Comparison of ENCODE assay signal across 16 cellular contexts in genomic region chr16:79928142-79928735, GRCh38.
DNase-seq lines count a peak whose midpoint lies in the region; ATAC-seq, FAIRE-seq and TF ChIP-seq lines count a peak whose summit lies in the region.
"Had no signal": no experiment of that assay in that cellular context is flagged by ENCODE, and none has a peak within 500 bp of the region (broad histone marks: within the 10 kb centered on the region; RNA-seq: fewer than 3 reads in every experiment).

No MANE protein-coding gene starts in this region.

- WGBS in small intestine, 3 donors = 52 to 61% (median 58%) methylated on average over 6 of the region's 6 CpGs

- H3K27me3 Mint-ChIP-seq in Calu3 (ENCODE audit: unreplicated experiment) = no peaks in the 10 kb centered on the region
- H3K27me3 Mint-ChIP-seq: CD4-positive, alpha-beta T cell had no signal

- H3K4me1 ChIP-seq in Karpas-422 (ENCODE audit: low read length) = no peaks in the 10 kb centered on the region
- peaks cover 0 to 4% of the 10 kb centered on the region in 2 donors for H3K4me1 ChIP-seq in small intestine (ENCODE audit: control insufficient read depth in 2 of 2, insufficient read depth in 1 of 2, low read depth in 1 of 2, low read length in 1 of 2)

- ATAC-seq in left colon = no peak
- ATAC-seq: GM12878 had no signal

- H4K20me1 ChIP-seq in Karpas-422 (ENCODE audit: insufficient read depth, low read depth, low read length) = no peaks in the 10 kb centered on the region

- FAIRE-seq in small intestine (lab: Jason Lieb, UNC) = no peak
- FAIRE-seq: A204.1, GM12878, GM18507, H54 had no signal

- CTCF ChIA-PET in Calu3 (lab: Charles Lee) = no interaction called here

- H3K4me2 ChIP-seq in Karpas-422 (ENCODE audit: low read depth, low read length, poor library complexity, severe bottlenecking) = no peak overlapping the region

- TF ChIP-seq CTCF in Calu3 (IDR thresholded peaks at IDR 0.05; ENCODE audit: unreplicated experiment) = no peak

- H3K9me2 ChIP-seq in Karpas-422 (replicated peaks; ENCODE audit: insufficient read depth, low read length) = no peaks in the 10 kb centered on the region

- intact Hi-C loops in left colon (cut with DNase I, micrococcal nuclease) (no loop called here), Calu3 (cut with micrococcal nuclease; ENCODE audit: unreplicated experiment) (no loop called here)

- no peaks in the 10 kb centered on the region for H3K36me3 Mint-ChIP-seq in Calu3 (ENCODE audit: insufficient read depth, unreplicated experiment)

- H2AFZ ChIP-seq in Karpas-422 (ENCODE audit: low read length) = no peak overlapping the region
- H2AFZ ChIP-seq: GM23248 had no signal

- DNase-seq in Karpas-422 (peak; percentile 39), left colon (peak; percentile 10 to 29), small intestine (peak; percentile 17), ureter (ENCODE audit: low spot score) (peak; percentile 44), LoVo (ENCODE audit: low spot score) (no peak), Calu3 (no peak)
- no peak for DNase-seq in stimulated activated CD4-positive, alpha-beta T cell treated with anti-CD3 and anti-CD28 coated beads, Interleukin-1b, Interleukin-23, amount 100 ng/mL, for 48 hours
- DNase-seq: C1 segment of cervical spinal cord; CD4-positive, alpha-beta T cell; DMS79; GM23248 had no signal

- no peaks in the 10 kb centered on the region for H3K4me1 Mint-ChIP-seq in Calu3 (ENCODE audit: low read depth, unreplicated experiment)
- H3K4me1 Mint-ChIP-seq: B cell had no signal

- H3K36me3 ChIP-seq in Karpas-422 (ENCODE audit: insufficient read depth, low read length) = no peaks in the 10 kb centered on the region
- no peaks in the 10 kb centered on the region for H3K36me3 ChIP-seq in small intestine (ENCODE audit: control insufficient read depth in 2 of 2, insufficient read depth in 2 of 2, low read length in 2 of 2)

- H3K9ac ChIP-seq in Karpas-422 (ENCODE audit: low read length) = no peak overlapping the region
- H3K9ac ChIP-seq: GM23248 had no signal

- peaks cover 6% of the 10 kb centered on the region for H3K9me3 Mint-ChIP-seq in Calu3 (ENCODE audit: low read depth, unreplicated experiment)
- H3K9me3 Mint-ChIP-seq: CD4-positive, alpha-beta T cell had no signal

- no TSS peak for BruUV-seq in Calu3 (replicated peaks; lab: Mats Ljungman, UMichigan)

- H3K9me3 ChIP-seq in Karpas-422 (ENCODE audit: low read length) (no peaks in the 10 kb centered on the region), small intestine (ENCODE audit: control insufficient read depth, low read depth) (no peaks in the 10 kb centered on the region)

- no peak overlapping the region for H3K27ac Mint-ChIP-seq in Calu3 (ENCODE audit: unreplicated experiment)
- H3K27ac Mint-ChIP-seq: B cell; CD4-positive, alpha-beta T cell had no signal

- no peak overlapping the region for H3K4me3 ChIP-seq in Karpas-422 (ENCODE audit: low read length)
- H3K4me3 ChIP-seq in small intestine (ENCODE audit: low read depth in 1 of 2, low read length in 2 of 2) = no peak overlapping the region
- H3K4me3 ChIP-seq: GM12878, GM23248 had no signal

- H3K27me3 ChIP-seq in Karpas-422 (ENCODE audit: low read length) (no peaks in the 10 kb centered on the region), small intestine (ENCODE audit: control insufficient read depth in 2 of 2, insufficient read depth in 2 of 2, low read length in 2 of 2) (no peaks in the 10 kb centered on the region)

- no peaks in the 10 kb centered on the region for H3K79me2 ChIP-seq in Karpas-422 (ENCODE audit: low read length)

- H3K27ac ChIP-seq in Karpas-422 (ENCODE audit: low read length) = no peak overlapping the region
- peak overlapping the region in 1 of 2 donors; percentile 32 for H3K27ac ChIP-seq in small intestine (ENCODE audit: low read depth in 1 of 2, low read length in 1 of 2)
- H3K27ac ChIP-seq: GM23248 had no signal

- H3K4me3 Mint-ChIP-seq in Calu3 (ENCODE audit: low read depth, unreplicated experiment) = no peak overlapping the region
- H3K4me3 Mint-ChIP-seq: B cell; CD4-positive, alpha-beta T cell had no signal

Comparison
In these comparisons a context has a peak if more than half of its experiments do, and no peak if none do; other contexts are left out.
1. DNase-seq: peak in Karpas-422 (single experiment), left colon (2 of 2), small intestine (single experiment) and ureter (single experiment); none in LoVo (single experiment), Calu3 (single experiment) and stimulated activated CD4-positive, alpha-beta T cell treated with anti-CD3 and anti-CD28 coated beads, Interleukin-1b, Interleukin-23, amount 100 ng/mL, for 48 hours (single experiment).